8 cellular contexts compared by ENCODE assay signal in the genomic region with DNA sequence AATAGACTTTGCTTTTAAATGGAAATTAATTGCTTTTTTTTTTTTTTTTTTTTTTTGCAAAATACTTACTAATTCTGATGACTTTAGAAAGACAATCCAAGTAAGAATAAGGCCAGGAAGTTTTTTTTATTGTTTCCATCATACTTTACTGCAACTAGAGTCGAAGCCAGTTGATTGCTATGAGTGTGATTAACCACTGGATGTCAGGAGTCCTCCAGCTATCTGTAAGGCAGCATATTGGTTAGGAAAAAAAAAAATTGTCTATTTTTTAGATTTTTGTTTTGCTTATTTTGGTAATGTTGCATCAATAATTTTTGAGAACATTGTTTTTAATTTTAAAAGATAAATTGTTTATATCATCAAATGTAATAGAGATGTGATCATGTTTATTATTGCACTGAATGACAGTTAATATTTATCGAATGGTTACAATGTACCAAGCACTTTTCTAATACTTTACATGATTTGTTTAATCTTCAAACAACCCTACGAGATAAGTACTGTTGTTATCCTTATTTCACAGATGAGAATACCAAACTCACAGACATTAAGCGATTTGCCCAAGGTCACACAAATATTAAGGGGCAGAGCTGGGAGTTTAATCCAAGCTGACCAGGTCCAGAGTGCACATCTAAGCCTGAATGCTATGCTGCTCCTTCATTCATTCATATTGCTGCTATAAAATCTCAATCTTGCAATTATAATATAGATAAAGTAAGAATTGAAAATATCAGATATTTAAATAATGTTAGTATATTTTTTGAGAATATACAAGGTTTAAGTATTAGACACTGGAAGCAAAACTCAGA.
DNase-seq lines count a peak whose midpoint lies in the region; ATAC-seq and TF ChIP-seq lines count a peak whose summit lies in the region.

No MANE protein-coding gene starts in this region.

- H3K4me3 Mint-ChIP-seq in stimulated activated memory B cell treated with anti-CD40 and anti-IgM and Interleukin-4, amounts not matched to agents 10 μg/mL and 1 μg/mL and 100 μg/mL, for 72 hours, result no peak overlapping the region

- TF ChIP-seq CTCF in C4-2B (conservative IDR thresholded peaks at IDR 0.05), result peak; percentile 77
- TF ChIP-seq CTCF in OCI-LY3 (IDR thresholded peaks at IDR 0.05; ENCODE audit: low read depth, low read length), result peak; percentile 53

- H3K9ac ChIP-seq in OCI-LY3 (ENCODE audit: low read length), result no peak overlapping the region

- H3K9me3 Mint-ChIP-seq in stimulated activated memory B cell treated with anti-CD40 and anti-IgM and Interleukin-4, amounts not matched to agents 10 μg/mL and 1 μg/mL and 100 μg/mL, for 72 hours, result peaks cover 2% of the 10 kb centered on the region

- H3K4me1 Mint-ChIP-seq in stimulated activated memory B cell treated with anti-CD40 and anti-IgM and Interleukin-4, amounts not matched to agents 10 μg/mL and 1 μg/mL and 100 μg/mL, for 72 hours, result no peaks in the 10 kb centered on the region

- H4K20me1 ChIP-seq in OCI-LY3 (ENCODE audit: insufficient read depth, low read length), result no peaks in the 10 kb centered on the region

- H3K4me2 ChIP-seq in OCI-LY3 (ENCODE audit: low read length), result no peak overlapping the region

- H2AFZ ChIP-seq in OCI-LY3 (ENCODE audit: low read depth, low read length), result no peak overlapping the region

- no peaks in the 10 kb centered on the region for H3K36me3 ChIP-seq in OCI-LY3 (replicated peaks; ENCODE audit: low read depth, low read length)

- ATAC-seq in GM21515 (IDR thresholded peaks at IDR 0.05; ENCODE audit: unreplicated experiment), result peak; percentile 65
- peak; percentile 57 for ATAC-seq in stimulated activated memory B cell treated with anti-CD40 and anti-IgM and Interleukin-4, amounts not matched to agents 10 μg/mL and 1 μg/mL and 100 μg/mL, for 72 hours

- DNase-seq in fibroblast of peridontal ligament (ENCODE audit: extremely low read depth) (peak; percentile 65), NK-92 (lab: John Stamatoyannopoulos, UW; ENCODE audit: unreplicated experiment) (no peak), iPS-NIHi7 (ENCODE audit: extremely low spot score) (no peak), pons (ENCODE audit: low spot score) (no peak)

- no peaks in the 10 kb centered on the region for H3K36me3 Mint-ChIP-seq in stimulated activated memory B cell treated with anti-CD40 and anti-IgM and Interleukin-4, amounts not matched to agents 10 μg/mL and 1 μg/mL and 100 μg/mL, for 72 hours

- no peaks in the 10 kb centered on the region for H3K79me2 ChIP-seq in OCI-LY3 (ENCODE audit: low read length)

- no peak overlapping the region for H3K27ac Mint-ChIP-seq in stimulated activated memory B cell treated with anti-CD40 and anti-IgM and Interleukin-4, amounts not matched to agents 10 μg/mL and 1 μg/mL and 100 μg/mL, for 72 hours

- peaks cover 3% of the 10 kb centered on the region; the same call in 1 of the 2 replicates for H3K27me3 ChIP-seq in OCI-LY3 (ENCODE audit: low read depth, low read length)

- no peaks in the 10 kb centered on the region for H3K9me3 ChIP-seq in OCI-LY3 (ENCODE audit: insufficient read depth, low read length)

- no peaks in the 10 kb centered on the region for H3K4me1 ChIP-seq in OCI-LY3 (ENCODE audit: low read length)

- no peak overlapping the region for H3K4me3 ChIP-seq in OCI-LY3 (ENCODE audit: low read length)

- H3K27me3 Mint-ChIP-seq in stimulated activated memory B cell treated with anti-CD40 and anti-IgM and Interleukin-4, amounts not matched to agents 10 μg/mL and 1 μg/mL and 100 μg/mL, for 72 hours, result peaks cover 38% of the 10 kb centered on the region

- H3K27ac ChIP-seq in C4-2B (no peak overlapping the region), OCI-LY3 (ENCODE audit: low read length) (no peak overlapping the region)
